8 cellular contexts compared by ENCODE assay signal in the genomic region with DNA sequence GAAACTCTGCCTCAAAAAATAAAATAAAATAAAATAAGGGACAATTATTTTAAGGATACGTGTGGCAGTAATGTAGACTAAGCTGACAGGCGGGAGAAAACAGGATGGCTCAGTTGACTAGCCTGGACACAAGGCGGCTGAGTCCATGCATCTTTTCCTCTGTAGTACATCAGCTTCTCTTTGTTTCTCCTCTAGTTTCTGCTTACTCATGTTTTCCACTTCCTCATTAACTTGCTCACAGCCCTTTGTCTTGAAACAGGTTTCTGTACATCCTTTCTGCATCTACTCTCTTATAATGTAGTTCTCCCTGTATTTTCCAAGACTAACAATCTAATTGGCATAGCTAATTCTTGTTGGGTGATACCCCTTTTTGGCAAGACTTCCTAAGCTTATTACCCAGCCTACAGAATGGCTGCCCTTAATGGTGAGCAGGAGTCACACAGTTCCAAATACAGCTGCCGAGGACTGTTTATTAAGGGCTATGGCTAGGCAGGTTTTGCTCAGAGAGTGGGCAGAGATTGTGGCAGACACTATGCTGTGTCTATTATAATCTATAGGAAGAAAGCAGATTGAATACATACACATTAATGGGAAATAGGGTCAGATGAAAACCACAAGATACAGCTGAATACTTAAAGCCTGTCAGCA. TPM values are rescaled to one million over a fixed set of nuclear protein-coding genes. Genes with fewer than 3 reads are reported as not detected.
A peak's percentile ranks its signal among the peaks of the same experiment; 100 is the strongest.
DNase-seq lines count a peak whose midpoint lies in the region; ATAC-seq and TF ChIP-seq lines count a peak whose summit lies in the region.

No MANE protein-coding gene starts in this region.

- no peaks in the 10 kb centered on the region for H3K4me1 ChIP-seq in esophagus muscularis mucosa

- H3K4me3 ChIP-seq in esophagus muscularis mucosa = no peak overlapping the region

- no peaks in the 10 kb centered on the region for H3K9me3 Mint-ChIP-seq in activated CD4-positive, alpha-beta memory T cell treated with anti-CD3 and anti-CD28 coated beads for 36 hours
- H3K9me3 Mint-ChIP-seq in Calu3 (ENCODE audit: low read depth, unreplicated experiment) = no peaks in the 10 kb centered on the region

- TF ChIP-seq POLR2A in esophagus muscularis mucosa (IDR thresholded peaks at IDR 0.05; ENCODE audit: low read depth) = no peak

- H3K36me3 Mint-ChIP-seq in activated CD4-positive, alpha-beta memory T cell treated with anti-CD3 and anti-CD28 coated beads for 36 hours = peaks cover 14% of the 10 kb centered on the region
- H3K36me3 Mint-ChIP-seq in Calu3 (ENCODE audit: insufficient read depth, unreplicated experiment) = peaks cover 5% of the 10 kb centered on the region

- no peaks in the 10 kb centered on the region for H3K9me3 ChIP-seq in esophagus muscularis mucosa

- no peak overlapping the region for H3K4me3 Mint-ChIP-seq in activated CD4-positive, alpha-beta memory T cell treated with anti-CD3 and anti-CD28 coated beads for 36 hours
- H3K4me3 Mint-ChIP-seq in Calu3 (ENCODE audit: low read depth, unreplicated experiment) = no peak overlapping the region

- TF ChIP-seq CTCF in Calu3 (IDR thresholded peaks at IDR 0.05; ENCODE audit: unreplicated experiment) (no peak), esophagus muscularis mucosa (IDR thresholded peaks at IDR 0.05) (no peak)

- intact Hi-C loops in activated CD4-positive, alpha-beta memory T cell treated with anti-CD3 and anti-CD28 coated beads for 36 hours (cut with micrococcal nuclease) = no loop called here
- intact Hi-C loops in Calu3 (cut with micrococcal nuclease; ENCODE audit: unreplicated experiment) (no loop called here), esophagus muscularis mucosa (cut with DNase I) (no loop called here)

- TF ChIP-seq EP300 in esophagus muscularis mucosa (IDR thresholded peaks at IDR 0.05) = no peak

- CTCF ChIA-PET in activated CD4-positive, alpha-beta memory T cell treated with anti-CD3 and anti-CD28 coated beads for 36 hours (lab: Charles Lee) = interaction anchor here (0.6 kb wide), 1 partner anchor 1129 kb away, joined by 3 read pairs; no protein-coding TSS in a partner anchor
- CTCF ChIA-PET in Calu3 (lab: Charles Lee) = interaction anchor here (0.6 kb wide), 1 partner anchor 48 kb away, joined by 3 read pairs; no protein-coding TSS in a partner anchor

- POLR2A ChIA-PET in activated CD4-positive, alpha-beta memory T cell treated with anti-CD3 and anti-CD28 coated beads for 36 hours (lab: Charles Lee) = no interaction called here

- BruUV-seq in Calu3 (replicated peaks; lab: Mats Ljungman, UMichigan) = no TSS peak

- WGBS in esophagus muscularis mucosa = 80% methylated on average over 4 of the region's 4 CpGs

- H3K4me1 Mint-ChIP-seq in activated CD4-positive, alpha-beta memory T cell treated with anti-CD3 and anti-CD28 coated beads for 36 hours (ENCODE audit: low read depth) = peaks cover 5% of the 10 kb centered on the region
- peaks cover 8% of the 10 kb centered on the region for H3K4me1 Mint-ChIP-seq in Calu3 (ENCODE audit: low read depth, unreplicated experiment)

- H3K27ac Mint-ChIP-seq in activated CD4-positive, alpha-beta memory T cell treated with anti-CD3 and anti-CD28 coated beads for 36 hours = peak overlapping the region; percentile 5
- H3K27ac Mint-ChIP-seq in Calu3 (ENCODE audit: unreplicated experiment) = no peak overlapping the region

- H3K36me3 ChIP-seq in esophagus muscularis mucosa = peaks cover 4 to 42% (median 15%) of the 10 kb centered on the region in 4 donors

- no peaks in the 10 kb centered on the region for H3K27me3 Mint-ChIP-seq in activated CD4-positive, alpha-beta memory T cell treated with anti-CD3 and anti-CD28 coated beads for 36 hours
- no peaks in the 10 kb centered on the region for H3K27me3 Mint-ChIP-seq in Calu3 (ENCODE audit: unreplicated experiment)

- no peak overlapping the region for H3K27ac ChIP-seq in esophagus muscularis mucosa (replicated peaks in 1 of 4)

- DNase-seq in DMS153 (lab: John Stamatoyannopoulos, UW) (peak; percentile 88), pons (ENCODE audit: low spot score) (peak; percentile 23), NCI-H1694 (lab: John Stamatoyannopoulos, UW) (no peak), Calu3 (no peak), esophagus muscularis mucosa (ENCODE audit: extremely low spot score) (no peak)
- DNase-seq in activated CD4-positive, alpha-beta memory T cell treated with anti-CD3 and anti-CD28 coated beads for 36 hours = no peak

- no peaks in the 10 kb centered on the region for H3K27me3 ChIP-seq in esophagus muscularis mucosa

- ATAC-seq in GM19395 (IDR thresholded peaks at IDR 0.05; ENCODE audit: unreplicated experiment) (peak; percentile 89), HG03520 (IDR thresholded peaks at IDR 0.05; ENCODE audit: unreplicated experiment) (peak; percentile 53)

RNA-seq across cellular contexts. Expression of a gene that starts 58.7 kb away (rescaled TPM):
- total RNA-seq in activated CD4-positive, alpha-beta memory T cell treated with anti-CD3 and anti-CD28 coated beads for 36 hours = 1 to 10 TPM; 3.3 to 4.2 TPM
- total RNA-seq in Calu3 (2022) (121 and 136 TPM in 2 replicates), esophagus muscularis mucosa (1 to 10 TPM; 2.3 to 8.3 (median 4.7) TPM)

Comparison
In these comparisons a context has a peak if more than half of its experiments do, and no peak if none do; other contexts are left out.
1. DNase-seq: peak in DMS153 (single experiment) and pons (single experiment); none in activated CD4-positive, alpha-beta memory T cell treated with anti-CD3 and anti-CD28 coated beads for 36 hours (single experiment), NCI-H1694 (single experiment), Calu3 (single experiment) and esophagus muscularis mucosa (single experiment).
2. RNA of a gene that starts 58.7 kb away (total RNA-seq): 121 to 136 TPM in Calu3; 2.3 to 8.3 TPM in esophagus muscularis mucosa and 3.3 to 4.2 TPM in activated CD4-positive, alpha-beta memory T cell treated with anti-CD3 and anti-CD28 coated beads for 36 hours; every median in the first group is over 10 times any median in the second.